ENCODE assay signal across 14 cellular contexts in genomic region chr18:34358923-34359322, GRCh38.
A peak's percentile ranks its signal among the peaks of the same experiment; 100 is the strongest.
DNase-seq lines count a peak whose midpoint lies in the region; ATAC-seq and TF ChIP-seq lines count a peak whose summit lies in the region.
"Had no signal": no experiment of that assay in that cellular context is flagged by ENCODE, and none has a peak within 500 bp of the region (broad histone marks: within the 10 kb centered on the region; RNA-seq: fewer than 3 reads in every experiment).

No MANE protein-coding gene starts in this region.

- H4K20me1 ChIP-seq in PC-3 (ENCODE audit: low read length), result no peaks in the 10 kb centered on the region

- intact Hi-C loops in PC-3 (cut with micrococcal nuclease), result loop anchor here (10.0 kb wide), 1 partner anchor 234 kb away; no protein-coding TSS in a partner anchor

- H2AFZ ChIP-seq in PC-3 (ENCODE audit: low read length), result no peak overlapping the region

- no peak overlapping the region for H3K4me3 ChIP-seq in PC-3 (ENCODE audit: low read length)
- H3K4me3 ChIP-seq: SJSA1, spleen had no signal

- no peak overlapping the region for H3K4me2 ChIP-seq in PC-3 (ENCODE audit: low read length)

- no peaks in the 10 kb centered on the region for H3F3A ChIP-seq in PC-3 (ENCODE audit: low read length, unreplicated experiment)

- DNase-seq in DMS53 (lab: John Stamatoyannopoulos, UW), result peak; percentile 10
- no peak for DNase-seq in DMS53 treated with DMSO at 0.1 percent for 48 hours (lab: John Stamatoyannopoulos, UW; ENCODE audit: unreplicated experiment)
- peak; percentile 75 for DNase-seq in kidney tubule cell (ENCODE audit: low spot score)
- no peak for DNase-seq in SW480 (ENCODE audit: low spot score)
- no peak for DNase-seq in HCEC 1CT
- no peak for DNase-seq in PC-3
- DNase-seq: activated CD4-positive, CD25-positive, alpha-beta regulatory T cell treated with anti-CD3 and anti-CD28 coated beads, Interleukin-2, amount 50 U/mL, for 72 hours; central memory CD4-positive, alpha-beta T cell; NCI-H526; spleen had no signal

- no peak overlapping the region for H3K9ac ChIP-seq in PC-3 (ENCODE audit: low read length)

- POLR2A ChIA-PET in PC-3 (lab: Charles Lee; ENCODE audit: unreplicated experiment), result no interaction called here

- no peaks in the 10 kb centered on the region; the same call in 1 of the 2 replicates for H3K4me1 ChIP-seq in PC-3 (ENCODE audit: insufficient read depth, low read length)
- H3K4me1 ChIP-seq: SJSA1, spleen had no signal

- ATAC-seq in GM21423 (IDR thresholded peaks at IDR 0.05; ENCODE audit: unreplicated experiment) (peak; percentile 79), HG03097 (IDR thresholded peaks at IDR 0.05; ENCODE audit: low FRiP score, unreplicated experiment) (peak; percentile 65), PC-3 (no peak)

- BruUV-seq in PC-3 (replicated peaks; lab: Mats Ljungman, UMichigan), result no TSS peak

- H3K9me2 ChIP-seq in PC-3 (replicated peaks; ENCODE audit: low read length), result no peaks in the 10 kb centered on the region

- no peaks in the 10 kb centered on the region for H3K36me3 ChIP-seq in PC-3 (ENCODE audit: low read depth, low read length)
- H3K36me3 ChIP-seq: SJSA1, spleen had no signal

- no peak for TF ChIP-seq CTCF in PC-3 (conservative IDR thresholded peaks at IDR 0.05; ENCODE audit: low read depth, low read length)

- no peak overlapping the region for H3K27ac ChIP-seq in PC-3 (ENCODE audit: low read length)
- H3K27ac ChIP-seq: 22Rv1, SJSA1, spleen had no signal

- H3K79me2 ChIP-seq in PC-3 (ENCODE audit: low read length), result no peaks in the 10 kb centered on the region

- H3K9me3 ChIP-seq in PC-3 (ENCODE audit: low read length), result no peaks in the 10 kb centered on the region
- H3K9me3 ChIP-seq: SJSA1, spleen had no signal

- no peaks in the 10 kb centered on the region for H3K27me3 ChIP-seq in PC-3 (ENCODE audit: low read length)
- H3K27me3 ChIP-seq: SJSA1, spleen had no signal

- CTCF ChIA-PET in PC-3 (lab: Charles Lee), result no interaction called here

Comparison
In these comparisons a context has a peak if more than half of its experiments do, and no peak if none do; other contexts are left out.
1. DNase-seq: peak in DMS53 (single experiment) and kidney tubule cell (single experiment); none in DMS53 treated with DMSO at 0.1 percent for 48 hours (single experiment), SW480 (single experiment), HCEC 1CT (single experiment) and PC-3 (single experiment).